Comparison of ENCODE assay signal across 8 cellular contexts in the genomic region with DNA sequence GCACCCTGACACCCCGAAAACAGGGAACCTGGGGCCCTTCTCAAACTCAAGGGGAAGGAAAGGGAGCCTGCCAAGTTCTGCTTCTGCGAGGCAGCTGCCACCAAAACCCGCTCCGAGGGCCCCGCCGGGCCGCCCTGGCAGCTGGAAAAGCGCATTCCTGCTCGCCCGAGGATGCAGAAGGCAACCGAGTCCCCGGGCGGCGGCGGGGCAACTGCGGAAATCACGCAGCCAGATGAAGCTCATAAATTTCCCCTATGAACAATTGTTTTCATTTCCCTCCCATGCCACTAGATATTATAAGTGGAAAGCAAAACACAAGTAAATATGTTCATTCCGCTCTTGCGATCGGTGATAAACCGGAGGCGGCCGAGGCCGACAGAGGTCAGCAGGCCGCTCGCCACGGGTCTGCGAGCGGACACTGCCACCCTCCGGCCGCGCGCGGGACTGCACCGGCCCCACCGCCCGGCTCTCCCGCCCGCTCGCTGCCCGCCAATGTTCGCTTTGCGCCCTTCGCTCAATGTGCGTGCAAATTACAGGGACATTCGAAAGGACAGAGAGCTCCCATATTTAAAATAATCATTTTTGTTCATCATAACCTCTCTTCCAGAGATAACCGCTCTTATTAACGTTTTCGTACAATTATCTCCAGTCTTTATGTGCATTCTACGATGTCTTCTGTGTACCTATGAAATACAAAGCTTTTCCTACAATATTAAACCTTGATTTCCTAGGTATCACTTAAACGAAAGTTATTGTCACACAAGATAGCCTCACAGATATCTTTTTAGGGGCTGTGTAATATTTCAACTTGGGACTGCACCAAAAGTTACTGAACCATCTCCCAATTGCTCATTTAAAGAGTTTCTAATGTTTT.
A peak's percentile ranks its signal among the peaks of the same experiment; 100 is the strongest.
DNase-seq lines count a peak whose midpoint lies in the region; ATAC-seq, FAIRE-seq and TF ChIP-seq lines count a peak whose summit lies in the region.

No MANE protein-coding gene starts in this region.

- BruUV-seq in HepG2 (replicated peaks; lab: Mats Ljungman, UMichigan), result no TSS peak

- H3K79me2 ChIP-seq in Loucy (ENCODE audit: insufficient read depth, low read length) (no peaks in the 10 kb centered on the region), HepG2 (ENCODE audit: insufficient read depth, low read length) (no peaks in the 10 kb centered on the region)

- 26% methylated on average over 19 of the region's 51 CpGs for WGBS in HepG2 (ENCODE audit: low lambda C conversion rate)

- H3K9ac ChIP-seq in Loucy (ENCODE audit: low read depth, low read length, poor library complexity, severe bottlenecking) (no peak overlapping the region), HepG2 (ENCODE audit: insufficient read depth, low read depth, low read length) (no peak overlapping the region)

- POLR2A ChIA-PET in HepG2 (lab: Yijun Ruan, JAX), result no interaction called here

- ATAC-seq in GM18907 (IDR thresholded peaks at IDR 0.05; ENCODE audit: unreplicated experiment) (peak; percentile 79), HepG2 (peak; percentile 94)

- no peaks in the 10 kb centered on the region for H3F3A ChIP-seq in Loucy (ENCODE audit: low read depth)

- intact Hi-C loops in HepG2 (cut with micrococcal nuclease; ENCODE audit: unreplicated experiment), result loop anchor here (10.0 kb wide), 2 partner anchors 550 to 1440 kb away; no protein-coding TSS in a partner anchor

- H3K36me3 ChIP-seq in Loucy (ENCODE audit: insufficient read depth, low read length) (no peaks in the 10 kb centered on the region), HepG2 (replicated peaks in 1 of 2; ENCODE audit: control insufficient read depth in 1 of 2, insufficient read depth in 2 of 2, low read length in 2 of 2) (no peaks in the 10 kb centered on the region)

- no peak for FAIRE-seq in HepG2 (lab: Jason Lieb, UNC)

- TF ChIP-seq RAD21 in HepG2 (CRISPR knock-in tag; IDR thresholded peaks at IDR 0.05), result peak; percentile 94

- peak overlapping the region; percentile 47 for H3K4me3 ChIP-seq in Loucy (ENCODE audit: low read length, poor library complexity, severe bottlenecking)
- H3K4me3 ChIP-seq in choroid plexus epithelial cell (ENCODE audit: low read depth, low read length), result peak overlapping the region; percentile 39
- H3K4me3 ChIP-seq in HepG2 (replicated peaks in 1 of 3; ENCODE audit: insufficient read depth in 1 of 3, low read depth in 2 of 3, low read length in 3 of 3), result no peak overlapping the region

- H4K20me1 ChIP-seq in Loucy (ENCODE audit: insufficient read depth, low read length, poor library complexity, severe bottlenecking), result no peaks in the 10 kb centered on the region
- no peaks in the 10 kb centered on the region for H4K20me1 ChIP-seq in HepG2 (ENCODE audit: insufficient read depth, low read length)

- TF ChIP-seq EP300 in HepG2 (IDR thresholded peaks at IDR 0.05; ENCODE audit: low read depth in 2 of 2, low read length in 2 of 2) (no peak), HepG2 (CRISPR knock-in tag; IDR thresholded peaks at IDR 0.05; ENCODE audit: borderline replicate concordance) (no peak)

- H2AFZ ChIP-seq in Loucy (ENCODE audit: low read length) (peak overlapping the region; percentile 39; the same call in 1 of the 2 replicates), HepG2 (ENCODE audit: low read length) (no peak overlapping the region)

- CTCF ChIA-PET in HepG2 (lab: Yijun Ruan, JAX; ENCODE audit: low intra/inter-chr PET ratio, low total read pairs), result interaction anchor here (0.8 to 2.7 kb wide), 5 partner anchors 346 to 1541 kb away, joined by 3 to 17 read pairs (median 3); no protein-coding TSS in a partner anchor

- no peak overlapping the region for H3K27ac ChIP-seq in HepG2 (ENCODE audit: extremely low read length, insufficient read depth, low read length)

- no peaks in the 10 kb centered on the region for H3K27me3 ChIP-seq in Loucy (ENCODE audit: insufficient read depth, low read length, poor library complexity, severe bottlenecking)
- peaks cover 0 to 26% of the 10 kb centered on the region in 2 experiments; a peak in 3 of 5 replicates for H3K27me3 ChIP-seq in HepG2 (ENCODE audit: control insufficient read depth in 1 of 2, insufficient read depth in 2 of 2, low read length in 2 of 2)

- H3K4me2 ChIP-seq in Loucy (ENCODE audit: low read depth, low read length, poor library complexity, severe bottlenecking) (peak overlapping the region; percentile 71), HepG2 (ENCODE audit: low read depth, low read length) (no peak overlapping the region)

- DNase-seq in AML-193 (lab: John Stamatoyannopoulos, UW) (peak; percentile 2 to 8), choroid plexus epithelial cell (ENCODE audit: low read depth) (peak; percentile 42), HepG2 (ENCODE audit: low spot score) (peak; percentile 21), NCI-H187 treated with DMSO at 0.1 percent for 48 hours (lab: John Stamatoyannopoulos, UW) (no peak)
- peak; percentile 82 for DNase-seq in activated CD4-positive, CD25-positive, alpha-beta regulatory T cell treated with anti-CD3 and anti-CD28 coated beads, Interleukin-2, amount 50 U/mL, for 72 hours
- DNase-seq in stimulated activated CD4-positive, alpha-beta T cell treated with anti-CD3 and anti-CD28 coated beads, Interleukin-4, amount 100 ng/mL, for 4 hours, result peak; percentile 26 to 66

- no peaks in the 10 kb centered on the region for H3K9me2 ChIP-seq in Loucy (replicated peaks; ENCODE audit: low read depth, low read length)

- TF ChIP-seq POLR2A in HepG2 (IDR thresholded peaks at IDR 0.05; ENCODE audit: insufficient read depth in 1 of 2, low read depth in 2 of 2, low read length in 2 of 2), result no peak

- TF ChIP-seq CTCF in Loucy (conservative IDR thresholded peaks at IDR 0.05; ENCODE audit: low read length) (peak; percentile 93), choroid plexus epithelial cell (conservative IDR thresholded peaks at IDR 0.05; ENCODE audit: low read depth, low read length) (peak; percentile 61), HepG2 (CRISPR knock-in tag; IDR thresholded peaks at IDR 0.05) (peak; percentile 88)

- peaks cover 12% of the 10 kb centered on the region for H3K4me1 ChIP-seq in Loucy (ENCODE audit: insufficient read depth, low read length, poor library complexity, severe bottlenecking)
- no peaks in the 10 kb centered on the region for H3K4me1 ChIP-seq in HepG2 (ENCODE audit: insufficient read depth, low read length)

- H3K9me3 ChIP-seq in Loucy (ENCODE audit: insufficient read depth, low read depth, low read length) (no peaks in the 10 kb centered on the region), HepG2 (ENCODE audit: low read length) (no peaks in the 10 kb centered on the region)

- in situ Hi-C loops in HepG2 (cut with HindIII; ENCODE audit: extremely low pct_ligation_motif_present, low pct_unique_long_range_greater_than_20kb), result loop anchor here (5.0 kb wide), 1 partner anchor 1557 kb away; no protein-coding TSS in a partner anchor

TF ChIP-seq in HepG2, 621 proteins besides CTCF, POLR2A, EP300 and RAD21 (continues in another document):
- TF ChIP-seq RBAK (CRISPR knock-in tag; IDR thresholded peaks at IDR 0.05) (no peak), NR3C1 (CRISPR knock-in tag; IDR thresholded peaks at IDR 0.05) (no peak), JUN (CRISPR knock-in tag; IDR thresholded peaks at IDR 0.05) (no peak), FOXK2 (IDR thresholded peaks at IDR 0.05) (no peak), NR2F1 (CRISPR knock-in tag; IDR thresholded peaks at IDR 0.05) (peak in 1 of 2 experiments; percentile 68; a peak in 2 of 4 replicates), HNRNPLL (IDR thresholded peaks at IDR 0.05; ENCODE audit: low read depth, low read length, poor library complexity, severe bottlenecking) (peak; percentile 49), THRA (CRISPR knock-in tag; IDR thresholded peaks at IDR 0.05; ENCODE audit: borderline replicate concordance) (peak; percentile 35; the same call in 1 of the 2 replicates), THAP11 (CRISPR knock-in tag; IDR thresholded peaks at IDR 0.05) (no peak), KDM2A (CRISPR knock-in tag; IDR thresholded peaks at IDR 0.05; ENCODE audit: borderline replicate concordance, low read depth) (peak; percentile 49; the same call in 1 of the 2 replicates), BHLHE40 (IDR thresholded peaks at IDR 0.05; ENCODE audit: low read length) (no peak), MAFG (CRISPR knock-in tag; IDR thresholded peaks at IDR 0.05) (no peak), ARNT2 (CRISPR knock-in tag; IDR thresholded peaks at IDR 0.05; ENCODE audit: low read depth) (no peak), STAG1 (CRISPR knock-in tag; IDR thresholded peaks at IDR 0.05) (peak; percentile 96), PRMT3 (CRISPR knock-in tag; IDR thresholded peaks at IDR 0.05; ENCODE audit: borderline replicate concordance, low read depth) (no peak), GABPB1 (CRISPR knock-in tag; IDR thresholded peaks at IDR 0.05) (peak; percentile 39; the same call in 1 of the 2 replicates), NR2F6 (IDR thresholded peaks at IDR 0.05) (0 out of 2 replicates have a peak, but pooled peaks have one; percentile 19), NR2F6 (CRISPR knock-in tag; IDR thresholded peaks at IDR 0.05) (peak; percentile 38; the same call in 1 of the 2 replicates), XRCC5 (optimal IDR thresholded peaks at IDR 0.05; ENCODE audit: low read length) (peak; percentile 42), ZFX (CRISPR knock-in tag; IDR thresholded peaks at IDR 0.05; ENCODE audit: low read depth) (0 out of 2 replicates have a peak, but pooled peaks have one; percentile 40), MTF2 (CRISPR knock-in tag; IDR thresholded peaks at IDR 0.05; ENCODE audit: borderline replicate concordance) (0 out of 2 replicates have a peak, but pooled peaks have one; percentile 27), SMC3 (IDR thresholded peaks at IDR 0.05; ENCODE audit: low read length) (peak; percentile 33; the same call in 1 of the 2 replicates)
- TF ChIP-seq, protein P1, sequence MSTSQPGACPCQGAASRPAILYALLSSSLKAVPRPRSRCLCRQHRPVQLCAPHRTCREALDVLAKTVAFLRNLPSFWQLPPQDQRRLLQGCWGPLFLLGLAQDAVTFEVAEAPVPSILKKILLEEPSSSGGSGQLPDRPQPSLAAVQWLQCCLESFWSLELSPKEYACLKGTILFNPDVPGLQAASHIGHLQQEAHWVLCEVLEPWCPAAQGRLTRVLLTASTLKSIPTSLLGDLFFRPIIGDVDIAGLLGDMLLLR (CRISPR knock-in tag; IDR thresholded peaks at IDR 0.05), result no peak

Comparison
In these comparisons a context has a peak if more than half of its experiments do, and no peak if none do; other contexts are left out.
1. H3K4me3 ChIP-seq: peak in Loucy (single experiment) and choroid plexus epithelial cell (single experiment); none in HepG2 (0 of 3).
2. Peak in every context shown above with its lines, with median percentiles within 50 percentile points of each other: CTCF ChIP-seq.